ENCODE assay signal across 12 cellular contexts in genomic region chr19:4671182-4671851, GRCh38. TPM values are rescaled to one million over a fixed set of nuclear protein-coding genes. Genes with fewer than 3 reads are reported as not detected.
DNase-seq lines count a peak whose midpoint lies in the region; ATAC-seq and TF ChIP-seq lines count a peak whose summit lies in the region.
"Had no signal": no experiment of that assay in that cellular context is flagged by ENCODE, and none has a peak within 500 bp of the region (broad histone marks: within the 10 kb centered on the region; RNA-seq: fewer than 3 reads in every experiment).

No MANE protein-coding gene starts in this region.

- no peaks in the 10 kb centered on the region for H3K27me3 ChIP-seq in right atrium auricular region
- H3K27me3 ChIP-seq in skeletal muscle tissue (ENCODE audit: control insufficient read depth in 3 of 3, insufficient read depth in 3 of 3, low read length in 3 of 3), result no peaks in the 10 kb centered on the region

- H3K27me3 Mint-ChIP-seq in activated CD4-positive, alpha-beta memory T cell treated with anti-CD3 and anti-CD28 coated beads, Interleukin-2, amount 10 ng/mL, durations not matched to agents 7 days and 5 days, result no peaks in the 10 kb centered on the region
- H3K27me3 Mint-ChIP-seq in activated CD4-positive, alpha-beta memory T cell treated with anti-CD3 and anti-CD28 coated beads for 36 hours, result no peaks in the 10 kb centered on the region
- H3K27me3 Mint-ChIP-seq in activated T-helper 2 cell treated with anti-CD3 and anti-CD28 coated beads, Interferon-gamma antibody, Interleukin-2, Interleukin-4, amounts not matched to agents 10 μg/mL and 5 μg/mL and 100 μg/mL, durations not matched to agents 14 hours and 24 hours and 36 hours (ENCODE audit: low read depth), result no peaks in the 10 kb centered on the region
- H3K27me3 Mint-ChIP-seq: activated naive CD8-positive, alpha-beta T cell treated with anti-CD3 and anti-CD28 coated beads, Interleukin-2, amount 10 ng/mL, durations not matched to agents 7 days and 5 days had no signal

- H3K27ac Mint-ChIP-seq in activated CD4-positive, alpha-beta memory T cell treated with anti-CD3 and anti-CD28 coated beads, Interleukin-2, amount 10 ng/mL, durations not matched to agents 7 days and 5 days, result no peak overlapping the region
- H3K27ac Mint-ChIP-seq in activated CD4-positive, alpha-beta memory T cell treated with anti-CD3 and anti-CD28 coated beads for 36 hours, result no peak overlapping the region
- H3K27ac Mint-ChIP-seq in activated T-helper 2 cell treated with anti-CD3 and anti-CD28 coated beads, Interferon-gamma antibody, Interleukin-2, Interleukin-4, amounts not matched to agents 10 μg/mL and 5 μg/mL and 100 μg/mL, durations not matched to agents 14 hours and 24 hours and 36 hours, result no peak overlapping the region
- H3K27ac Mint-ChIP-seq: activated naive CD8-positive, alpha-beta T cell treated with anti-CD3 and anti-CD28 coated beads, Interleukin-2, amount 10 ng/mL, durations not matched to agents 7 days and 5 days had no signal

- H3K9me3 ChIP-seq in right atrium auricular region, result no peaks in the 10 kb centered on the region
- no peaks in the 10 kb centered on the region for H3K9me3 ChIP-seq in skeletal muscle tissue (ENCODE audit: control insufficient read depth in 3 of 3, low read length in 3 of 3)

- H3K27ac ChIP-seq in right atrium auricular region, result peak overlapping the region; percentile 80 to 84
- peak overlapping the region; percentile 91 for H3K27ac ChIP-seq in skeletal muscle tissue (ENCODE audit: low read depth, low read length)
- H3K27ac ChIP-seq: HL-60 had no signal

- POLR2A ChIA-PET in activated CD4-positive, alpha-beta memory T cell treated with anti-CD3 and anti-CD28 coated beads, Interleukin-2, amount 10 ng/mL, durations not matched to agents 7 days and 5 days (lab: Charles Lee), result no interaction called here
- POLR2A ChIA-PET in activated CD4-positive, alpha-beta memory T cell treated with anti-CD3 and anti-CD28 coated beads for 36 hours (lab: Charles Lee), result interaction anchor here (0.5 kb wide), 1 partner anchor 27 kb away, joined by 4 read pairs; no protein-coding TSS in a partner anchor

- H3K36me3 ChIP-seq in right atrium auricular region, result peaks cover 31% of the 10 kb centered on the region
- H3K36me3 ChIP-seq in skeletal muscle tissue (ENCODE audit: control insufficient read depth in 3 of 3, insufficient read depth in 3 of 3, low read length in 3 of 3), result peaks cover 6 to 17% (median 15%) of the 10 kb centered on the region in 3 donors

- peak overlapping the region; percentile 59 for H3K4me3 Mint-ChIP-seq in activated CD4-positive, alpha-beta memory T cell treated with anti-CD3 and anti-CD28 coated beads, Interleukin-2, amount 10 ng/mL, durations not matched to agents 7 days and 5 days
- H3K4me3 Mint-ChIP-seq in activated CD4-positive, alpha-beta memory T cell treated with anti-CD3 and anti-CD28 coated beads for 36 hours, result no peak overlapping the region
- H3K4me3 Mint-ChIP-seq in activated T-helper 2 cell treated with anti-CD3 and anti-CD28 coated beads, Interferon-gamma antibody, Interleukin-2, Interleukin-4, amounts not matched to agents 10 μg/mL and 5 μg/mL and 100 μg/mL, durations not matched to agents 14 hours and 24 hours and 36 hours (ENCODE audit: low read depth), result peak overlapping the region; percentile 34

- no peak overlapping the region for H3K4me3 ChIP-seq in right atrium auricular region
- H3K4me3 ChIP-seq in skeletal muscle tissue (ENCODE audit: low read length in 3 of 3), result no peak overlapping the region

- TF ChIP-seq CTCF in right atrium auricular region (IDR thresholded peaks at IDR 0.05), result no peak

- intact Hi-C loops in activated CD4-positive, alpha-beta memory T cell treated with anti-CD3 and anti-CD28 coated beads for 36 hours (cut with micrococcal nuclease), result loop anchor here (2.0 to 5.0 kb wide), 2 partner anchors 33 to 199 kb away; partner anchors contain the start of genes HDGFL2 and TNFAIP8L1
- intact Hi-C loops in activated T-helper 2 cell treated with anti-CD3 and anti-CD28 coated beads, Interferon-gamma antibody, Interleukin-2, Interleukin-4, amounts not matched to agents 10 μg/mL and 5 μg/mL and 100 μg/mL, durations not matched to agents 14 hours and 24 hours and 36 hours (cut with micrococcal nuclease), result no loop called here

- no peak for DNase-seq in activated CD4-positive, alpha-beta memory T cell treated with anti-CD3 and anti-CD28 coated beads, Interleukin-2, amount 10 ng/mL, durations not matched to agents 7 days and 5 days
- no peak for DNase-seq in activated CD4-positive, alpha-beta memory T cell treated with anti-CD3 and anti-CD28 coated beads for 36 hours
- DNase-seq in activated T-helper 2 cell treated with anti-CD3 and anti-CD28 coated beads, Interferon-gamma antibody, Interleukin-2, Interleukin-4, amounts not matched to agents 10 μg/mL and 5 μg/mL and 100 μg/mL, durations not matched to agents 14 hours and 24 hours and 36 hours (ENCODE audit: low spot score), result no peak
- DNase-seq in right atrium auricular region (ENCODE audit: low spot score) (no peak), NCI-H1092 (lab: John Stamatoyannopoulos, UW) (no peak)
- DNase-seq in stimulated activated naive CD4-positive, alpha-beta T cell (lab: John Stamatoyannopoulos, UW), result no peak
- DNase-seq: activated naive CD8-positive, alpha-beta T cell treated with anti-CD3 and anti-CD28 coated beads, Interleukin-2, amount 10 ng/mL, durations not matched to agents 7 days and 5 days; islet precursor cell; NCI-H1694 treated with DMSO at 0.1 percent for 48 hours had no signal

- no peaks in the 10 kb centered on the region for H3K9me3 Mint-ChIP-seq in activated CD4-positive, alpha-beta memory T cell treated with anti-CD3 and anti-CD28 coated beads, Interleukin-2, amount 10 ng/mL, durations not matched to agents 7 days and 5 days
- H3K9me3 Mint-ChIP-seq in activated CD4-positive, alpha-beta memory T cell treated with anti-CD3 and anti-CD28 coated beads for 36 hours, result no peaks in the 10 kb centered on the region
- H3K9me3 Mint-ChIP-seq in activated T-helper 2 cell treated with anti-CD3 and anti-CD28 coated beads, Interferon-gamma antibody, Interleukin-2, Interleukin-4, amounts not matched to agents 10 μg/mL and 5 μg/mL and 100 μg/mL, durations not matched to agents 14 hours and 24 hours and 36 hours, result no peaks in the 10 kb centered on the region
- H3K9me3 Mint-ChIP-seq: activated naive CD8-positive, alpha-beta T cell treated with anti-CD3 and anti-CD28 coated beads, Interleukin-2, amount 10 ng/mL, durations not matched to agents 7 days and 5 days had no signal

- CTCF ChIA-PET in activated CD4-positive, alpha-beta memory T cell treated with anti-CD3 and anti-CD28 coated beads, Interleukin-2, amount 10 ng/mL, durations not matched to agents 7 days and 5 days (lab: Charles Lee), result interaction anchor here (1.2 kb wide), 1 partner anchor 34 kb away, joined by 3 read pairs; no protein-coding TSS in a partner anchor
- CTCF ChIA-PET in activated CD4-positive, alpha-beta memory T cell treated with anti-CD3 and anti-CD28 coated beads for 36 hours (lab: Charles Lee), result interaction anchor here (0.9 kb wide), 1 partner anchor 35 kb away, joined by 3 read pairs; no protein-coding TSS in a partner anchor

- H3K36me3 Mint-ChIP-seq in activated CD4-positive, alpha-beta memory T cell treated with anti-CD3 and anti-CD28 coated beads, Interleukin-2, amount 10 ng/mL, durations not matched to agents 7 days and 5 days (ENCODE audit: low read depth), result peaks cover 16% of the 10 kb centered on the region
- peaks cover 8% of the 10 kb centered on the region for H3K36me3 Mint-ChIP-seq in activated CD4-positive, alpha-beta memory T cell treated with anti-CD3 and anti-CD28 coated beads for 36 hours
- peaks cover 24% of the 10 kb centered on the region for H3K36me3 Mint-ChIP-seq in activated T-helper 2 cell treated with anti-CD3 and anti-CD28 coated beads, Interferon-gamma antibody, Interleukin-2, Interleukin-4, amounts not matched to agents 10 μg/mL and 5 μg/mL and 100 μg/mL, durations not matched to agents 14 hours and 24 hours and 36 hours (ENCODE audit: low read depth)

- no peak for ATAC-seq in HG02763 (IDR thresholded peaks at IDR 0.05; ENCODE audit: unreplicated experiment)

- peaks cover 0 to 25% of the 10 kb centered on the region in 2 donors for H3K4me1 ChIP-seq in right atrium auricular region
- peaks cover 20 to 25% (median 25%) of the 10 kb centered on the region in 3 donors for H3K4me1 ChIP-seq in skeletal muscle tissue (ENCODE audit: control insufficient read depth in 3 of 3, insufficient read depth in 3 of 3, low read length in 3 of 3)

- H3K9ac ChIP-seq in skeletal muscle tissue (ENCODE audit: low read depth in 1 of 3, low read length in 3 of 3), result peak overlapping the region; percentile 39 to 68 (median 61)

- H3K4me1 Mint-ChIP-seq in activated CD4-positive, alpha-beta memory T cell treated with anti-CD3 and anti-CD28 coated beads, Interleukin-2, amount 10 ng/mL, durations not matched to agents 7 days and 5 days, result peaks cover 17% of the 10 kb centered on the region
- peaks cover 18% of the 10 kb centered on the region for H3K4me1 Mint-ChIP-seq in activated CD4-positive, alpha-beta memory T cell treated with anti-CD3 and anti-CD28 coated beads for 36 hours (ENCODE audit: low read depth)
- peaks cover 11% of the 10 kb centered on the region for H3K4me1 Mint-ChIP-seq in activated T-helper 2 cell treated with anti-CD3 and anti-CD28 coated beads, Interferon-gamma antibody, Interleukin-2, Interleukin-4, amounts not matched to agents 10 μg/mL and 5 μg/mL and 100 μg/mL, durations not matched to agents 14 hours and 24 hours and 36 hours (ENCODE audit: low read depth)

RNA-seq across cellular contexts. Expression of gene MYDGF, which starts 1.2 kb away (rescaled TPM):
- total RNA-seq in activated CD4-positive, alpha-beta memory T cell treated with anti-CD3 and anti-CD28 coated beads, Interleukin-2, amount 10 ng/mL, durations not matched to agents 7 days and 5 days, result 10 to 100 TPM; 67.1 to 68.7 TPM
- 10 to 100 TPM; 72.9 to 74.7 TPM for total RNA-seq in activated CD4-positive, alpha-beta memory T cell treated with anti-CD3 and anti-CD28 coated beads for 36 hours
- 105 and 110 TPM in 2 replicates for total RNA-seq in activated T-helper 2 cell treated with anti-CD3 and anti-CD28 coated beads, Interferon-gamma antibody, Interleukin-2, Interleukin-4, amounts not matched to agents 10 μg/mL and 5 μg/mL and 100 μg/mL, durations not matched to agents 14 hours and 24 hours and 36 hours
- 10 to 100 TPM; 26.3 to 36.6 TPM for total RNA-seq in right atrium auricular region
- 44.4 TPM for total RNA-seq in skeletal muscle tissue

RNA-seq across cellular contexts. Expression of gene TNFAIP8L1, which starts 32.0 kb away (rescaled TPM):
- total RNA-seq in activated CD4-positive, alpha-beta memory T cell treated with anti-CD3 and anti-CD28 coated beads, Interleukin-2, amount 10 ng/mL, durations not matched to agents 7 days and 5 days, result 10 to 100 TPM; 18.4 to 18.6 TPM
- total RNA-seq in activated CD4-positive, alpha-beta memory T cell treated with anti-CD3 and anti-CD28 coated beads for 36 hours, result 10 to 100 TPM; 17.2 to 17.4 TPM
- total RNA-seq in activated T-helper 2 cell treated with anti-CD3 and anti-CD28 coated beads, Interferon-gamma antibody, Interleukin-2, Interleukin-4, amounts not matched to agents 10 μg/mL and 5 μg/mL and 100 μg/mL, durations not matched to agents 14 hours and 24 hours and 36 hours, result 16.1 and 16.9 TPM in 2 replicates
- total RNA-seq in right atrium auricular region, result 1 to 10 TPM; 2.6 to 4.2 TPM
- 5.7 TPM for total RNA-seq in skeletal muscle tissue

RNA-seq across cellular contexts. Expression of gene DPP9, which starts 52.3 kb away (rescaled TPM):
- 10 to 100 TPM; 67.6 to 78.3 TPM for total RNA-seq in activated CD4-positive, alpha-beta memory T cell treated with anti-CD3 and anti-CD28 coated beads, Interleukin-2, amount 10 ng/mL, durations not matched to agents 7 days and 5 days
- 10 to 100 TPM; 54.8 to 57.5 TPM for total RNA-seq in activated CD4-positive, alpha-beta memory T cell treated with anti-CD3 and anti-CD28 coated beads for 36 hours
- total RNA-seq in activated T-helper 2 cell treated with anti-CD3 and anti-CD28 coated beads, Interferon-gamma antibody, Interleukin-2, Interleukin-4, amounts not matched to agents 10 μg/mL and 5 μg/mL and 100 μg/mL, durations not matched to agents 14 hours and 24 hours and 36 hours, result 84.8 and 87.2 TPM in 2 replicates
- 10 to 100 TPM; 36.2 to 50.4 TPM for total RNA-seq in right atrium auricular region
- 16.2 TPM for total RNA-seq in skeletal muscle tissue
